Comparison of ENCODE assay signal across 9 cellular contexts in the genomic region with DNA sequence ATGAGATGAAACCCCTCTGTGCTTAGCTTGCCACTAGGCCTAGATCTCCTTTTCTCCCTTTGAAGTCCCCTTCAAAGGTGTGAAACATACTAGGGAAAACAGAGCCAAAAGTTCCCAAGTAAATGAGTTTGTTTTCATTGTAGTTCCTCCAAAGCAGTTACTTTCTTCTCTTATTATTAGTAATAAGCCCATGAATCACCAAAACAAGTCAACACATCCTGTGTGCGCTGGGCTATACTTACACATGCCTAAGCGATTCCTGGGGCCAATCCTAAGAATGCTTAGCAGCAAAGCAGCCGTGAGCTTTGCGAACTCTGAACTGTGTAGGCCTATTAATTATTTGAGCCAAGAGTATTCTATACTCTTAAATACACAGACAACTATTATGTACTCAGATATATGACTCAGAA. TPM values are rescaled to one million over a fixed set of nuclear protein-coding genes. Genes with fewer than 3 reads are reported as not detected.
DNase-seq lines count a peak whose midpoint lies in the region.
"Had no signal": no experiment of that assay in that cellular context is flagged by ENCODE, and none has a peak within 500 bp of the region (broad histone marks: within the 10 kb centered on the region; RNA-seq: fewer than 3 reads in every experiment).

No MANE protein-coding gene starts in this region.

- H3K27me3 ChIP-seq in trophoblast cell (ENCODE audit: insufficient read depth, low read length): no peaks in the 10 kb centered on the region

- no peak overlapping the region for H3K9ac ChIP-seq in trophoblast cell (ENCODE audit: low read length)

- H2AFZ ChIP-seq in trophoblast cell (ENCODE audit: insufficient read depth, low read length, poor library complexity): no peak overlapping the region

- no peak overlapping the region for H4K8ac ChIP-seq in trophoblast cell (ENCODE audit: low read depth, low read length)

- H3K27ac ChIP-seq in trophoblast cell (ENCODE audit: low read depth, low read length): peak overlapping the region; percentile 22

- H3K14ac ChIP-seq in trophoblast cell (ENCODE audit: low read length): no peak overlapping the region

- peaks cover 36 to 78% of the 10 kb centered on the region in 2 experiments for H3K36me3 ChIP-seq in trophoblast cell (ENCODE audit: control insufficient read depth in 1 of 2, insufficient read depth in 2 of 2, low read length in 2 of 2)

- H3K4ac ChIP-seq in trophoblast cell (ENCODE audit: low read depth, low read length): peak overlapping the region; percentile 41

- peak; percentile 36 for DNase-seq in Daoy (ENCODE audit: low read depth)
- peak; percentile 32 for DNase-seq in RKO (ENCODE audit: low spot score)
- DNase-seq in fibroblast of gingiva (ENCODE audit: low read depth): peak; percentile 23
- peak; percentile 46 to 53 for DNase-seq in trophoblast cell
- no peak for DNase-seq in pons (ENCODE audit: low spot score)
- no peak for DNase-seq in head of caudate nucleus
- no peak for DNase-seq in SIG-M5 treated with dmso at 0.1 percent for 504 hours (lab: John Stamatoyannopoulos, UW; ENCODE audit: unreplicated experiment)
- DNase-seq in cortex of kidney (lab: John Stamatoyannopoulos, UW): no peak
- DNase-seq: activated naive CD4-positive, alpha-beta T cell had no signal

- H2AK5ac ChIP-seq in trophoblast cell (ENCODE audit: low read length): no peak overlapping the region

- H4K12ac ChIP-seq in trophoblast cell (ENCODE audit: low read depth, low read length): no peak overlapping the region

- H3K4me2 ChIP-seq in trophoblast cell (ENCODE audit: low read length): no peak overlapping the region

- no peak overlapping the region for H3K18ac ChIP-seq in trophoblast cell (ENCODE audit: low read length)

- no peaks in the 10 kb centered on the region for H3K9me3 ChIP-seq in trophoblast cell (ENCODE audit: insufficient read depth, low read depth, low read length)

- H4K91ac ChIP-seq in trophoblast cell (ENCODE audit: low read depth, low read length): no peak overlapping the region

- no peak overlapping the region for H3K4me3 ChIP-seq in trophoblast cell (ENCODE audit: low read depth, low read length)

- no peak overlapping the region for H2BK120ac ChIP-seq in trophoblast cell (ENCODE audit: insufficient read depth, low read length, poor library complexity)

- H2BK5ac ChIP-seq in trophoblast cell (ENCODE audit: low read depth, low read length, poor library complexity): no peak overlapping the region

- peaks cover 24% of the 10 kb centered on the region for H3K79me2 ChIP-seq in trophoblast cell (ENCODE audit: control insufficient read depth, insufficient read depth, low read length, poor library complexity)

- intact Hi-C loops in head of caudate nucleus (cut with DNase I): no loop called here

- no CpG with 5 or more reads among the region's 4 CpGs for WGBS in trophoblast cell (ENCODE audit: extremely low coverage, insufficient coverage, insufficient read length)

- no peak overlapping the region for H2BK12ac ChIP-seq in trophoblast cell (ENCODE audit: low read length)

- peaks cover 4% of the 10 kb centered on the region for H3K79me1 ChIP-seq in trophoblast cell (ENCODE audit: low read length)

- H3K23ac ChIP-seq in trophoblast cell (ENCODE audit: low read length): no peak overlapping the region

- H3K4me1 ChIP-seq in trophoblast cell (ENCODE audit: control insufficient read depth in 1 of 2, insufficient read depth in 2 of 2, low read length in 2 of 2): peaks cover 18 to 34% of the 10 kb centered on the region in 2 experiments

RNA-seq across cellular contexts. Expression of gene ENC1, which starts 7.6 kb away (rescaled TPM):
- 66.7 and 74.6 TPM in 2 replicates for total RNA-seq in Daoy (2014; rRNA removed; shearing (Covaris generic))
- 143 and 145 TPM in 2 replicates for polyA plus RNA-seq in trophoblast cell (2013)

RNA-seq across cellular contexts. Expression of gene HEXB, which starts 52.1 kb away (rescaled TPM):
- total RNA-seq in Daoy (2014; rRNA removed; shearing (Covaris generic)): 125 and 150 TPM in 2 replicates
- polyA plus RNA-seq in trophoblast cell (2013): 56.0 and 58.6 TPM in 2 replicates

Comparison
In these comparisons a context has a peak if more than half of its experiments do, and no peak if none do; other contexts are left out.
1. DNase-seq: peak in Daoy (single experiment), RKO (single experiment), fibroblast of gingiva (single experiment) and trophoblast cell (2 of 2); none in pons (single experiment), head of caudate nucleus (0 of 42), SIG-M5 treated with dmso at 0.1 percent for 504 hours (single experiment) and cortex of kidney (single experiment).